8 cellular contexts compared by ENCODE assay signal in the genomic region with DNA sequence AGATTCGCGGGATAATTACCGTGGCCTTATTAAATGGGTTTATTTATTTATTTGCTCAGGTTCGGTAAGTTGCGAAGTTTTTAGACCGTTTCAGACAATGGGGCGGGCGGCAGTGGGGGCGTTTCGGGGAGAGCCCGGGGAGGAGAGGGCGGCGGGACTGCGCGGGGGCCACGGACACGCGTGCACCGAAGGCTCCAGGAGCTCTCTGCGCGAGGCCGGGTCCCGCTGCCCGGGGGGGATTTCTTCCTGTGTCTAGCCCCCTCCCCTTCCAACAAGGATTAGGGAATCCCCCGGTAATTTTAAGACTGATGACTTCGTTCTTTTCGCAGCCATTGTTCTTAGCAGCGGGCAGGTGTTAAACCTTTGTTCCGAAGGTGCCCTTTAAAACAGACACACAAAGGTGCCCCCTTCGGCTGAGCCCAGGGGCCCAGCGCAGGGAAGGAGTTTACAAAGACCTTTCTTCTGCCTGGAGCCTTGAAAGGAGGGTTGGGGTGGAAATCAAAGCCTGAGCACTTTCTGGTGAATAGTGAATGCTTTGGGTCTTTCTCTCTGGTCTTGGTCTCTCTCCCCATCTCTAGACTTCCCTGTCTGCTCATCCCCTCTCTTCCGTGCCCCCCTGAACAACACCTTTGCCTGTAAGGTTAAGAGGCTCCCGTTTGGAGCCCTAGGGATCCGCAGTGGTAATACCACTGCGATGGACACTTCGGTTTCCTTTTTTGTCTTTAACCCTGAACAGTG. TPM values are rescaled to one million over a fixed set of nuclear protein-coding genes. Genes with fewer than 3 reads are reported as not detected.
A peak's percentile ranks its signal among the peaks of the same experiment; 100 is the strongest.
DNase-seq lines count a peak whose midpoint lies in the region; ATAC-seq and TF ChIP-seq lines count a peak whose summit lies in the region.

No MANE protein-coding gene starts in this region.

- H2AFZ ChIP-seq in ACC112 (ENCODE audit: low read length, unreplicated experiment) (peak overlapping the region; percentile 7), Karpas-422 (ENCODE audit: low read length) (peak overlapping the region; percentile 60; the same call in 1 of the 2 replicates)

- no peak for TF ChIP-seq EP300 in sigmoid colon (IDR thresholded peaks at IDR 0.05)

- H3K27me3 ChIP-seq in ACC112 (ENCODE audit: insufficient read depth, low read length), result no peaks in the 10 kb centered on the region
- no peaks in the 10 kb centered on the region for H3K27me3 ChIP-seq in Karpas-422 (ENCODE audit: low read length)
- no peaks in the 10 kb centered on the region for H3K27me3 ChIP-seq in sigmoid colon

- H3K4me2 ChIP-seq in Karpas-422 (ENCODE audit: low read depth, low read length, poor library complexity, severe bottlenecking), result peak overlapping the region; percentile 84

- intact Hi-C loops in sigmoid colon (cut with DNase I), result loop anchor here (5.0 to 10.0 kb wide), 8 partner anchors 198 to 974 kb away; a partner anchor contains a TSS

- H3K9ac ChIP-seq in Karpas-422 (ENCODE audit: low read length), result peak overlapping the region; percentile 82

- no peak for TF ChIP-seq POLR2A in sigmoid colon (IDR thresholded peaks at IDR 0.05)

- DNase-seq in Karpas-422 (peak; percentile 60), foreskin fibroblast (peak in 1 of 2 donors; percentile 56), sigmoid colon (no peak)
- peak; percentile 37 to 41 for DNase-seq in activated T-cell treated with anti-CD3 and anti-CD28 coated beads, Interleukin-2, amount 50 U/mL, for 48 hours

- H3K9me3 ChIP-seq in Karpas-422 (ENCODE audit: low read length) (no peaks in the 10 kb centered on the region), sigmoid colon (no peaks in the 10 kb centered on the region)

- H3K27ac ChIP-seq in ACC112 (ENCODE audit: low read depth, low read length), result peak overlapping the region; percentile 68
- peak overlapping the region; percentile 83 for H3K27ac ChIP-seq in Karpas-422 (ENCODE audit: low read length)
- peak overlapping the region; percentile 91 to 95 (median 93) for H3K27ac ChIP-seq in sigmoid colon

- H3K9me2 ChIP-seq in Karpas-422 (replicated peaks; ENCODE audit: insufficient read depth, low read length), result no peaks in the 10 kb centered on the region

- H3K36me3 ChIP-seq in ACC112 (ENCODE audit: insufficient read depth, low read length) (0 out of 2 replicates have a peak, but pooled peaks cover 7% of the 10 kb centered on the region), Karpas-422 (ENCODE audit: insufficient read depth, low read length) (peaks cover 18% of the 10 kb centered on the region), sigmoid colon (peaks cover 0 to 5% (median 2%) of the 10 kb centered on the region in 4 donors)

- H3K4me3 ChIP-seq in ACC112 (ENCODE audit: low read depth, low read length), result peak overlapping the region; percentile 95
- peak overlapping the region; percentile 78 for H3K4me3 ChIP-seq in Karpas-422 (ENCODE audit: low read length)
- peak overlapping the region; percentile 76 to 85 for H3K4me3 ChIP-seq in foreskin fibroblast (ENCODE audit: low read depth in 1 of 2, low read length in 2 of 2)
- peak overlapping the region; percentile 68 to 92 (median 78) for H3K4me3 ChIP-seq in sigmoid colon

- H3K79me2 ChIP-seq in ACC112 (ENCODE audit: control insufficient read depth, insufficient read depth, low read length, unreplicated experiment) (peaks cover 67% of the 10 kb centered on the region), Karpas-422 (ENCODE audit: low read length) (peaks cover 70% of the 10 kb centered on the region)

- TF ChIP-seq CTCF in foreskin fibroblast (IDR thresholded peaks at IDR 0.05; ENCODE audit: low read depth, low read length) (no peak), sigmoid colon (IDR thresholded peaks at IDR 0.05) (peak in 3 of 4 experiments; percentile 10 to 46 (median 22))

- peaks cover 32% of the 10 kb centered on the region; the same call in 1 of the 2 replicates for H4K20me1 ChIP-seq in Karpas-422 (ENCODE audit: insufficient read depth, low read depth, low read length)

- H3K4me1 ChIP-seq in ACC112 (ENCODE audit: control insufficient read depth, insufficient read depth, low read length, unreplicated experiment) (peaks cover 54% of the 10 kb centered on the region), Karpas-422 (ENCODE audit: low read length) (peaks cover 55% of the 10 kb centered on the region), sigmoid colon (peaks cover 0 to 67% (median 55%) of the 10 kb centered on the region in 4 donors)

- WGBS in sigmoid colon, 2 donors, result 4 to 14% methylated on average over 36 of the region's 36 CpGs

- ATAC-seq in GM19395 (IDR thresholded peaks at IDR 0.05; ENCODE audit: unreplicated experiment) (no peak), HG02623 (IDR thresholded peaks at IDR 0.05; ENCODE audit: unreplicated experiment) (no peak), GM21515 (IDR thresholded peaks at IDR 0.05; ENCODE audit: unreplicated experiment) (no peak)

RNA-seq across cellular contexts. Expression of a gene that starts 2.1 kb away (rescaled TPM):
- 188 and 234 TPM in 2 replicates for total RNA-seq in Karpas-422 (2014; rRNA removed; shearing (Covaris generic); ENCODE audit: low replicate concordance)
- 10 to 100 TPM; 34.2 to 56.2 (median 46.6) TPM for total RNA-seq in sigmoid colon
- polyA plus RNA-seq in sigmoid colon, result 10 to 100 TPM in 1 of 3 donors, 1 to 10 TPM in 2; 1.4 to 20.7 (median 6.6) TPM
